Comparison of ENCODE assay signal across 14 cellular contexts in the genomic region with DNA sequence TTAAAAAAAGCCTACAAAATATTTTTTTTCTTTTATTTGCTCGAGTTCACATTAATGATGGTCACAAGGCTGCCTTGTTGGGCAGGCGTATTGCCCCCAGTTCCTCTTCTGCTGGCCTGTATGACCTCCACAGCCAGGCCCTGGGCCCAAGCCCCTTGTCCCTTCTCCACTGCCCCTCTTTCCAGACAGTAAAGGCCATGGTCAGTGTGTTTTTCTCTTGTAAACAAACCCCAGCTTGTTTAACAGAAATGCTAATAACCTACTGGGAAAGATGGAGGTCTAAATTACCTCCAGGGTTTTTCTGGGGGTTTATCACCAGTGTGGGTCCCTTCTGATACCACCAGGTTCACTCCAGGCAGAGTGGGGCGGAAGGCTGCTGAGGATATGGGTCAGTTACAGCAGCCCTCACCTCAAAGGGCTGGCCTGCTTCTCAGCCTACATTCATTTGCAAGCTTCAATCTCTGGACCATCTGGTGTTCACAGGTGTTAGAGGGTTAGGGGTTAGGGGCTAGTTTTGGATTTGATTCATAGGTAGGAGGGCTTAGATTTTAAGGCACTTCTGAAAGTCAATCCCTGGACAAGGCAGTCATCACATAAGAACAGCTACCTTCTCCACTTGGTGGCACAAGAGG. TPM values are rescaled to one million over a fixed set of nuclear protein-coding genes. Genes with fewer than 3 reads are reported as not detected.
DNase-seq lines count a peak whose midpoint lies in the region; ATAC-seq, FAIRE-seq and TF ChIP-seq lines count a peak whose summit lies in the region.
"Had no signal": no experiment of that assay in that cellular context is flagged by ENCODE, and none has a peak within 500 bp of the region (broad histone marks: within the 10 kb centered on the region; RNA-seq: fewer than 3 reads in every experiment).

No MANE protein-coding gene starts in this region.

- peaks cover 6% of the 10 kb centered on the region for H3K36me3 ChIP-seq in GM06990 (ENCODE audit: control insufficient read depth, insufficient read depth, low read length)
- H3K36me3 ChIP-seq in keratinocyte (ENCODE audit: control insufficient read depth in 2 of 2, extremely low read depth in 1 of 2, insufficient read depth in 2 of 2, low read length in 2 of 2), result peaks cover 6 to 14% of the 10 kb centered on the region in 2 experiments

- H4K20me1 ChIP-seq in keratinocyte (ENCODE audit: control insufficient read depth, extremely low read depth, insufficient read depth, low read length), result peaks cover 5% of the 10 kb centered on the region

- H3K27ac Mint-ChIP-seq in activated CD8-positive, alpha-beta T cell treated with anti-CD3 and anti-CD28 coated beads, Interleukin-2, amount 10 ng/mL, durations not matched to agents 7 days and 5 days, result peak overlapping the region; percentile 99

- H3K4me2 ChIP-seq in A549 (peak overlapping the region; percentile 90), keratinocyte (ENCODE audit: control insufficient read depth, extremely low read depth, insufficient read depth, low read depth, low read length) (peak overlapping the region; percentile 88)

- H3K4me3 ChIP-seq in A549 (no peak overlapping the region; the same call in 2 of the 3 replicates), GM06990 (replicated peaks; ENCODE audit: low read depth, low read length) (peak overlapping the region; percentile 82), keratinocyte (ENCODE audit: control insufficient read depth in 2 of 3, extremely low read depth in 1 of 3, insufficient read depth in 2 of 3, low read depth in 1 of 3, low read length in 3 of 3) (peak overlapping the region in 1 of 3 experiments; percentile 92)

- TF ChIP-seq RAD21 in A549 (conservative IDR thresholded peaks at IDR 0.05 in 1 of 2, IDR thresholded peaks at IDR 0.05 in 1 of 2), result no peak

- H3K4me1 Mint-ChIP-seq in activated CD8-positive, alpha-beta T cell treated with anti-CD3 and anti-CD28 coated beads, Interleukin-2, amount 10 ng/mL, durations not matched to agents 7 days and 5 days (ENCODE audit: low read depth), result peaks cover 50% of the 10 kb centered on the region

- no peak for TF ChIP-seq CTCF in A549 (IDR thresholded peaks at IDR 0.05)
- no peak for TF ChIP-seq CTCF in GM06990 (IDR thresholded peaks at IDR 0.05; ENCODE audit: insufficient read depth, low read length, poor library complexity, severe bottlenecking)
- TF ChIP-seq CTCF in keratinocyte (optimal IDR thresholded peaks at IDR 0.05 in 1 of 3, IDR thresholded peaks at IDR 0.05 in 1 of 3, conservative IDR thresholded peaks at IDR 0.05 in 1 of 3; ENCODE audit: extremely low read depth in 1 of 3, insufficient read depth in 2 of 3, low read length in 3 of 3), result no peak

- WGBS in A549 (ENCODE audit: missing lambda C conversion rate), result 91% methylated on average over 3 of the region's 3 CpGs

- H3K79me2 ChIP-seq in keratinocyte (ENCODE audit: control insufficient read depth, insufficient read depth, low read length), result peaks cover 37% of the 10 kb centered on the region

- no peak for TF ChIP-seq EP300 in A549 (IDR thresholded peaks at IDR 0.05)

- dilution Hi-C loops in keratinocyte (cut with MboI; ENCODE audit: extremely low pct_ligation_motif_present, low sequenced_read_pairs), result loop anchor here (25.0 kb wide), 1 partner anchor 771 kb away; a partner anchor contains a TSS

- H3K9me3 Mint-ChIP-seq in activated CD8-positive, alpha-beta T cell treated with anti-CD3 and anti-CD28 coated beads, Interleukin-2, amount 10 ng/mL, durations not matched to agents 7 days and 5 days (ENCODE audit: insufficient read depth), result no peaks in the 10 kb centered on the region

- H3K4me1 ChIP-seq in A549, result peaks cover 22% of the 10 kb centered on the region
- peaks cover 25% of the 10 kb centered on the region for H3K4me1 ChIP-seq in keratinocyte (ENCODE audit: control insufficient read depth, extremely low read depth, insufficient read depth, low read length)

- H3K9me1 ChIP-seq in keratinocyte (ENCODE audit: control insufficient read depth, extremely low read depth, insufficient read depth, low read length), result no peaks in the 10 kb centered on the region

- DNase-seq in A549 (ENCODE audit: low read depth in 1 of 2, low spot score in 1 of 2) (no peak), GM06990 (ENCODE audit: extremely low read depth, insufficient read length) (no peak), keratinocyte (ENCODE audit: low read depth, low spot score) (no peak), occipital lobe (lab: John Stamatoyannopoulos, UW) (no peak)
- DNase-seq in activated CD8-positive, alpha-beta T cell treated with anti-CD3 and anti-CD28 coated beads, Interleukin-2, amount 10 ng/mL, durations not matched to agents 7 days and 5 days, result no peak
- DNase-seq in activated naive CD4-positive, alpha-beta T cell (lab: John Stamatoyannopoulos, UW), result no peak
- DNase-seq: effector CD8-positive, alpha-beta T cell; NCI-H1105 treated with DMSO at 0.1 percent for 48 hours; NCI-H774 had no signal

- H3K9me3 ChIP-seq in A549 (no peaks in the 10 kb centered on the region), keratinocyte (ENCODE audit: control insufficient read depth, low read depth, low read length) (no peaks in the 10 kb centered on the region)
- H3K9me3 ChIP-seq: neutrophil, tibial nerve had no signal

- peak overlapping the region; percentile 97 for H3K9ac ChIP-seq in keratinocyte (ENCODE audit: control insufficient read depth, extremely low read depth, insufficient read depth, low read length)

- H3K27ac ChIP-seq in A549 (no peak overlapping the region), keratinocyte (ENCODE audit: control insufficient read depth, insufficient read depth, low read length) (no peak overlapping the region)
- H3K27ac ChIP-seq: neutrophil had no signal

- POLR2A ChIA-PET in A549 (lab: Yijun Ruan, JAX), result interaction anchor here (0.7 kb wide), 1 partner anchor 814 kb away, joined by 3 read pairs; a partner anchor contains a TSS
- POLR2A ChIA-PET in activated CD8-positive, alpha-beta T cell treated with anti-CD3 and anti-CD28 coated beads, Interleukin-2, amount 10 ng/mL, durations not matched to agents 7 days and 5 days (lab: Charles Lee), result interaction anchor here (0.6 to 1.0 kb wide), 2 partner anchors 421 to 814 kb away, joined by 3 read pairs; a partner anchor contains a TSS

- peak overlapping the region; percentile 100 for H3K4me3 Mint-ChIP-seq in activated CD8-positive, alpha-beta T cell treated with anti-CD3 and anti-CD28 coated beads, Interleukin-2, amount 10 ng/mL, durations not matched to agents 7 days and 5 days

- ATAC-seq in A549 (no peak), GM21619 (IDR thresholded peaks at IDR 0.05; ENCODE audit: unreplicated experiment) (no peak), GM18511 (IDR thresholded peaks at IDR 0.05; ENCODE audit: unreplicated experiment) (no peak)
- no peak for ATAC-seq in activated CD8-positive, alpha-beta T cell treated with anti-CD3 and anti-CD28 coated beads, Interleukin-2, amount 10 ng/mL, durations not matched to agents 7 days and 5 days

- H3K36me3 Mint-ChIP-seq in activated CD8-positive, alpha-beta T cell treated with anti-CD3 and anti-CD28 coated beads, Interleukin-2, amount 10 ng/mL, durations not matched to agents 7 days and 5 days (ENCODE audit: low read depth), result peaks cover 37% of the 10 kb centered on the region

- H2AFZ ChIP-seq in keratinocyte (ENCODE audit: control insufficient read depth, low read length), result no peak overlapping the region

- H3K27me3 ChIP-seq in GM06990 (replicated peaks; ENCODE audit: control insufficient read depth, insufficient read depth, low read length) (no peaks in the 10 kb centered on the region), keratinocyte (ENCODE audit: control insufficient read depth, extremely low read depth, insufficient read depth, low read length) (no peaks in the 10 kb centered on the region)
- H3K27me3 ChIP-seq: neutrophil, tibial nerve had no signal

- no peak for TF ChIP-seq POLR2A in A549 (IDR thresholded peaks at IDR 0.05; ENCODE audit: low read length)

- H3K27me3 Mint-ChIP-seq in activated CD8-positive, alpha-beta T cell treated with anti-CD3 and anti-CD28 coated beads, Interleukin-2, amount 10 ng/mL, durations not matched to agents 7 days and 5 days (ENCODE audit: low read depth), result no peaks in the 10 kb centered on the region

- CTCF ChIA-PET in A549 (lab: Yijun Ruan, JAX), result interaction anchor here (0.7 to 9.2 kb wide), 4 partner anchors 11 to 810 kb away, joined by 3 to 106 read pairs (median 6); a partner anchor contains a TSS
- CTCF ChIA-PET in activated CD8-positive, alpha-beta T cell treated with anti-CD3 and anti-CD28 coated beads, Interleukin-2, amount 10 ng/mL, durations not matched to agents 7 days and 5 days (lab: Charles Lee), result interaction anchor here (1.4 to 8.4 kb wide), 3 partner anchors 10 to 771 kb away, joined by 3 to 106 read pairs (median 4); a partner anchor contains a TSS

- FAIRE-seq in A549 (lab: Jason Lieb, UNC), result no peak
- no peak for FAIRE-seq in keratinocyte (lab: Jason Lieb, UNC)
- FAIRE-seq: D721Med had no signal

RNA-seq across cellular contexts. Expression of a gene that starts 2.0 kb away (rescaled TPM):
- 62.8 and 84.9 TPM in 2 replicates for polyA plus RNA-seq in A549 (2011; rRNA removed)
- polyA plus RNA-seq in A549 (2012; cell fraction: cytosol; rRNA removed), result 39.6 and 51.7 TPM in 2 replicates
- 10.4 and 16.3 TPM in 2 replicates for polyA plus RNA-seq in A549 (2012; cell fraction: nucleus; rRNA removed)
- polyA plus RNA-seq in A549 (2017; fragmentation: RNase III; extraction: RNeasy Plus Mini Kit Qiagen cat#74134 plus additional on column Dnase treatment), result 64.3 to 67.8 TPM (median 67.1 TPM) in 3 replicates
- 7.0 and 9.9 TPM in 2 replicates for polyA minus RNA-seq in A549 (2011; rRNA and poly(A)+ RNA removed)
- total RNA-seq in activated CD8-positive, alpha-beta T cell treated with anti-CD3 and anti-CD28 coated beads, Interleukin-2, amount 10 ng/mL, durations not matched to agents 7 days and 5 days, result 100 to 1,000 TPM; 136 to 140 TPM
- polyA plus RNA-seq in keratinocyte, result 71.1 to 156 TPM (median 143 TPM) in 3 replicates
- 252 TPM for polyA plus RNA-seq in keratinocyte (2011; ENCODE audit: low read depth)
- polyA plus RNA-seq in keratinocyte (2011; cell fraction: cytosol; rRNA removed), result 130 and 172 TPM in 2 replicates
- polyA plus RNA-seq in keratinocyte (2011; cell fraction: nucleus; rRNA removed), result 119 and 134 TPM in 2 replicates
- 155 and 156 TPM in 2 replicates for polyA plus RNA-seq in keratinocyte (2012; ENCODE audit: low replicate concordance)
- 10.5 to 43.9 TPM (median 12.8 TPM) in 3 replicates for polyA minus RNA-seq in keratinocyte
- polyA minus RNA-seq in keratinocyte (2011; cell fraction: cytosol; rRNA and poly(A)+ RNA removed), result 34.1 TPM
- polyA minus RNA-seq in keratinocyte (2011; cell fraction: nucleus; rRNA and poly(A)+ RNA removed), result 10.1 and 17.4 TPM in 2 replicates
- 22.3 TPM for total RNA-seq in occipital lobe

RNA-seq across cellular contexts. Expression of a gene that starts 8.0 kb away (rescaled TPM):
- 7.9 and 10.9 TPM in 2 replicates for polyA plus RNA-seq in A549 (2011; rRNA removed)
- 10.0 and 13.4 TPM in 2 replicates for polyA plus RNA-seq in A549 (2012; cell fraction: cytosol; rRNA removed)
- 8.4 and 8.7 TPM in 2 replicates for polyA plus RNA-seq in A549 (2012; cell fraction: nucleus; rRNA removed)
- polyA plus RNA-seq in A549 (2017; fragmentation: RNase III; extraction: RNeasy Plus Mini Kit Qiagen cat#74134 plus additional on column Dnase treatment), result 15.4 to 18.0 TPM (median 17.0 TPM) in 3 replicates
- 15.9 and 16.0 TPM in 2 replicates for polyA minus RNA-seq in A549 (2011; rRNA and poly(A)+ RNA removed)
- 10 to 100 TPM; 30.7 to 30.8 TPM for total RNA-seq in activated CD8-positive, alpha-beta T cell treated with anti-CD3 and anti-CD28 coated beads, Interleukin-2, amount 10 ng/mL, durations not matched to agents 7 days and 5 days
- 10.1 to 17.4 TPM (median 10.2 TPM) in 3 replicates for polyA plus RNA-seq in keratinocyte
- polyA plus RNA-seq in keratinocyte (2011; ENCODE audit: low read depth), result 5.5 TPM
- 10.4 and 13.4 TPM in 2 replicates for polyA plus RNA-seq in keratinocyte (2011; cell fraction: cytosol; rRNA removed)
- polyA plus RNA-seq in keratinocyte (2011; cell fraction: nucleus; rRNA removed), result 11.7 and 13.6 TPM in 2 replicates
- polyA plus RNA-seq in keratinocyte (2012; ENCODE audit: low replicate concordance), result 11.8 and 23.2 TPM in 2 replicates
- polyA minus RNA-seq in keratinocyte, result 14.2 to 32.1 TPM (median 15.0 TPM) in 3 replicates
- 19.0 TPM for polyA minus RNA-seq in keratinocyte (2011; cell fraction: cytosol; rRNA and poly(A)+ RNA removed)
- polyA minus RNA-seq in keratinocyte (2011; cell fraction: nucleus; rRNA and poly(A)+ RNA removed), result 11.0 and 12.3 TPM in 2 replicates
- total RNA-seq in occipital lobe, result 33.5 TPM
